ENCODE assay signal across 24 cellular contexts in genomic region chr13:109606404-109607028, GRCh38.
"Had no signal": no experiment of that assay in that cellular context is flagged by ENCODE, and none has a peak within 500 bp of the region (broad histone marks: within the 10 kb centered on the region; RNA-seq: fewer than 3 reads in every experiment).

No MANE protein-coding gene starts in this region.

- H3K4me3 ChIP-seq: dorsolateral prefrontal cortex, heart left ventricle, mucosa of descending colon, psoas muscle, skin epidermis, testis, tibial nerve, upper lobe of right lung, vagina had no signal

- ATAC-seq: esophagus mucosa; heart left ventricle; mucosa of descending colon; naive thymus-derived CD8-positive, alpha-beta T cell; psoas muscle; sciatic nerve; stimulated activated naive B cell treated with anti-CD40 and anti-IgM and Interleukin-4, amounts not matched to agents 10 μg/mL and 1 μg/mL and 100 μg/mL, for 72 hours; stimulated activated naive CD8-positive, alpha-beta T cell treated with anti-CD3 and anti-CD28 coated beads, Interleukin-15, amount 100 ng/mL, for 72 hours; upper lobe of right lung had no signal

- H3K27me3 ChIP-seq: dorsolateral prefrontal cortex, neutrophil, testis, tibial nerve, upper lobe of right lung, vagina had no signal

- H3K27ac ChIP-seq: dorsolateral prefrontal cortex, heart left ventricle, neutrophil, psoas muscle, skin epidermis, testis, tibial nerve, upper lobe of right lung, vagina had no signal

- DNase-seq: cortex of kidney; dorsolateral prefrontal cortex; effector CD8-positive, alpha-beta T cell; foreskin melanocyte; heart left ventricle; hippocampal formation; islet precursor cell; mammary epithelial cell; mucosa of descending colon; naive thymus-derived CD8-positive, alpha-beta T cell; psoas muscle; retina; stimulated activated CD4-positive, alpha-beta T cell treated with anti-CD3 and anti-CD28 coated beads, Interleukin-2, amount 100 ng/mL, for 24 hours; stimulated activated CD4-positive, alpha-beta T cell treated with anti-CD3 and anti-CD28 coated beads, Interleukin-4, amount 100 ng/mL, for 4 hours; stimulated activated naive B cell treated with anti-CD40 and anti-IgM and Interleukin-4, amounts not matched to agents 10 μg/mL and 1 μg/mL and 100 μg/mL, for 72 hours; stimulated activated naive CD8-positive, alpha-beta T cell treated with anti-CD3 and anti-CD28 coated beads, Interleukin-15, amount 100 ng/mL, for 72 hours; testis; upper lobe of right lung had no signal

- H3K9me3 ChIP-seq: heart left ventricle, mucosa of descending colon, neutrophil, psoas muscle, testis, tibial nerve, upper lobe of right lung, vagina had no signal

- H3K36me3 ChIP-seq: heart left ventricle, neutrophil, tibial nerve, upper lobe of right lung, vagina had no signal

- H3K4me1 ChIP-seq: heart left ventricle, psoas muscle, testis, tibial nerve, upper lobe of right lung, vagina had no signal
